Comparison of ENCODE assay signal across 8 cellular contexts in genomic region chr10:71974489-71975011, GRCh38. TPM values are rescaled to one million over a fixed set of nuclear protein-coding genes. Genes with fewer than 3 reads are reported as not detected.
DNase-seq lines count a peak whose midpoint lies in the region; ATAC-seq and TF ChIP-seq lines count a peak whose summit lies in the region.

No MANE protein-coding gene starts in this region.

- in situ Hi-C loops in brain microvascular endothelial cell (cut with HindIII; ENCODE audit: low pct_ligation_motif_present, low sequenced_read_pairs) = no loop called here

- H3K27ac ChIP-seq in brain microvascular endothelial cell = no peak overlapping the region

- H3K4me3 ChIP-seq in brain microvascular endothelial cell (ENCODE audit: low read depth, low read length) = no peak overlapping the region

- no peak for TF ChIP-seq CTCF in brain microvascular endothelial cell (IDR thresholded peaks at IDR 0.05; ENCODE audit: low read depth, low read length, missing control alignments)

- peak; percentile 53 for ATAC-seq in GM18873 (IDR thresholded peaks at IDR 0.05; ENCODE audit: low FRiP score, unreplicated experiment)
- ATAC-seq in HG02938 (IDR thresholded peaks at IDR 0.05; ENCODE audit: unreplicated experiment) = no peak

- H3K27me3 ChIP-seq in brain microvascular endothelial cell (replicated peaks) = no peaks in the 10 kb centered on the region

- peak; percentile 86 for DNase-seq in HT1080 (ENCODE audit: low read depth)
- DNase-seq in brain microvascular endothelial cell = peak; percentile 44
- peak; percentile 61 for DNase-seq in pons (ENCODE audit: low spot score)
- DNase-seq in NCI-H2171 treated with DMSO at 0.1 percent for 48 hours (lab: John Stamatoyannopoulos, UW) = no peak
- DNase-seq in AG08396 (ENCODE audit: low spot score) = no peak
- DNase-seq in NCI-H187 treated with DMSO at 0.1 percent for 48 hours (lab: John Stamatoyannopoulos, UW) = no peak

- H3K36me3 ChIP-seq in brain microvascular endothelial cell (replicated peaks) = no peaks in the 10 kb centered on the region

RNA-seq across cellular contexts. Expression of gene CHST3, which starts 10.4 kb away (rescaled TPM):
- 20.7 and 23.6 TPM in 2 replicates for total RNA-seq in HT1080 (2014; rRNA removed; shearing (Covaris generic))
- polyA plus RNA-seq in HT1080 (2015; cell fraction: cytosol; rRNA removed) = 6.5 and 7.0 TPM in 2 replicates
- polyA plus RNA-seq in HT1080 (2015; cell fraction: nucleus; rRNA removed) = 9.1 and 9.4 TPM in 2 replicates

Comparison
In these comparisons a context has a peak if more than half of its experiments do, and no peak if none do; other contexts are left out.
1. DNase-seq: peak in HT1080 (single experiment), brain microvascular endothelial cell (single experiment) and pons (single experiment); none in NCI-H2171 treated with DMSO at 0.1 percent for 48 hours (single experiment), AG08396 (single experiment) and NCI-H187 treated with DMSO at 0.1 percent for 48 hours (single experiment).